ENCODE assay signal across 14 cellular contexts in genomic region chrX:42107495-42108139, GRCh38.
A peak's percentile ranks its signal among the peaks of the same experiment; 100 is the strongest.
DNase-seq lines count a peak whose midpoint lies in the region; ATAC-seq and TF ChIP-seq lines count a peak whose summit lies in the region.
"Had no signal": no experiment of that assay in that cellular context is flagged by ENCODE, and none has a peak within 500 bp of the region (broad histone marks: within the 10 kb centered on the region; RNA-seq: fewer than 3 reads in every experiment).

No MANE protein-coding gene starts in this region.

- no peak overlapping the region for H3K27ac ChIP-seq in CD8-positive, alpha-beta memory T cell (ENCODE audit: low read depth, low read length)
- H3K27ac ChIP-seq in H9 (ENCODE audit: insufficient read length, low read depth, low read length), result no peak overlapping the region
- H3K27ac ChIP-seq: A549, GM23248 had no signal

- no CpG with 5 or more reads among the region's 7 CpGs for WGBS in H9 (ENCODE audit: extremely low coverage, insufficient read length, low lambda C conversion rate)

- H2BK12ac ChIP-seq in H9 (ENCODE audit: insufficient read length, low read depth, low read length), result no peak overlapping the region

- H3K4me1 ChIP-seq in CD8-positive, alpha-beta memory T cell (ENCODE audit: insufficient read depth, low read length), result peaks cover 3% of the 10 kb centered on the region
- no peaks in the 10 kb centered on the region; the same call in 1 of the 2 replicates for H3K4me1 ChIP-seq in H9 (ENCODE audit: insufficient read depth, low read length)
- H3K4me1 ChIP-seq: A549 had no signal

- no peaks in the 10 kb centered on the region for H3K36me3 ChIP-seq in CD8-positive, alpha-beta memory T cell (ENCODE audit: insufficient read depth, low read length)

- H3K27me3 Mint-ChIP-seq in activated CD4-positive, alpha-beta T cell treated with anti-CD3 and anti-CD28 coated beads, Interleukin-2, amount 10 ng/mL, durations not matched to agents 24 days and 14 days, result no peaks in the 10 kb centered on the region
- peaks cover 0 to 10% of the 10 kb centered on the region in 2 donors for H3K27me3 Mint-ChIP-seq in CD8-positive, alpha-beta memory T cell
- no peaks in the 10 kb centered on the region for H3K27me3 Mint-ChIP-seq in H9 (ENCODE audit: low read depth)

- H3K23ac ChIP-seq in H9 (ENCODE audit: insufficient read length, low read depth, low read length), result no peak overlapping the region

- ATAC-seq in GM21529 (IDR thresholded peaks at IDR 0.05; ENCODE audit: unreplicated experiment) (peak; percentile 77), HG03469 (IDR thresholded peaks at IDR 0.05; ENCODE audit: unreplicated experiment) (peak; percentile 71)
- ATAC-seq: A549 had no signal

- H3K56ac ChIP-seq in H9 (ENCODE audit: insufficient read length, low read depth, low read length), result no peak overlapping the region

- H3K4me3 Mint-ChIP-seq in activated CD4-positive, alpha-beta T cell treated with anti-CD3 and anti-CD28 coated beads, Interleukin-2, amount 10 ng/mL, durations not matched to agents 24 days and 14 days, result no peak overlapping the region
- H3K4me3 Mint-ChIP-seq in CD8-positive, alpha-beta memory T cell, result peak overlapping the region in 1 of 7 donors; percentile 43
- H3K4me3 Mint-ChIP-seq in H9, result no peak overlapping the region
- H3K4me3 Mint-ChIP-seq: neural crest cell had no signal

- H2BK120ac ChIP-seq in H9 (ENCODE audit: low read depth, low read length, poor library complexity, severe bottlenecking), result no peak overlapping the region

- H3K9me3 ChIP-seq in CD8-positive, alpha-beta memory T cell (ENCODE audit: low read length), result no peaks in the 10 kb centered on the region
- H3K9me3 ChIP-seq in H9 (ENCODE audit: control insufficient read depth, low read depth, low read length), result no peaks in the 10 kb centered on the region
- H3K9me3 ChIP-seq: A549 had no signal

- no peaks in the 10 kb centered on the region for H3K79me2 ChIP-seq in H9 (ENCODE audit: insufficient read depth, low read length)

- H4K5ac ChIP-seq in H9 (ENCODE audit: insufficient read length, low read depth, low read length), result no peak overlapping the region

- no peak overlapping the region for H3K4ac ChIP-seq in H9 (ENCODE audit: low read depth, low read length)

- POLR2A ChIA-PET in CD8-positive, alpha-beta memory T cell (lab: Charles Lee), result no interaction called here

- H3K4me1 Mint-ChIP-seq in activated CD4-positive, alpha-beta T cell treated with anti-CD3 and anti-CD28 coated beads, Interleukin-2, amount 10 ng/mL, durations not matched to agents 24 days and 14 days, result peaks cover 20% of the 10 kb centered on the region
- peaks cover 11 to 40% (median 19%) of the 10 kb centered on the region in 3 donors for H3K4me1 Mint-ChIP-seq in CD8-positive, alpha-beta memory T cell
- peaks cover 14 to 18% of the 10 kb centered on the region in 2 experiments for H3K4me1 Mint-ChIP-seq in H9
- H3K4me1 Mint-ChIP-seq: neural crest cell had no signal

- no peaks in the 10 kb centered on the region for H3K79me1 ChIP-seq in H9 (ENCODE audit: insufficient read depth, low read depth, low read length, poor library complexity, severe bottlenecking)

- TF ChIP-seq CTCF in H9 (conservative IDR thresholded peaks at IDR 0.05), result no peak

- H3K36me3 Mint-ChIP-seq in activated CD4-positive, alpha-beta T cell treated with anti-CD3 and anti-CD28 coated beads, Interleukin-2, amount 10 ng/mL, durations not matched to agents 24 days and 14 days (ENCODE audit: low read depth), result peaks cover 4% of the 10 kb centered on the region
- peaks cover 0 to 1% (median 0%) of the 10 kb centered on the region in 3 donors for H3K36me3 Mint-ChIP-seq in CD8-positive, alpha-beta memory T cell
- H3K36me3 Mint-ChIP-seq in H9 (ENCODE audit: insufficient read depth in 1 of 3, low read depth in 3 of 3), result peaks cover 4 to 14% (median 13%) of the 10 kb centered on the region in 3 experiments

- H3K14ac ChIP-seq in H9 (ENCODE audit: insufficient read depth, low read length), result no peak overlapping the region

- peaks cover 10% of the 10 kb centered on the region for H3K9me3 Mint-ChIP-seq in activated CD4-positive, alpha-beta T cell treated with anti-CD3 and anti-CD28 coated beads, Interleukin-2, amount 10 ng/mL, durations not matched to agents 24 days and 14 days
- H3K9me3 Mint-ChIP-seq in CD8-positive, alpha-beta memory T cell, result no peaks in the 10 kb centered on the region
- H3K9me3 Mint-ChIP-seq in H9, result peaks cover 45 to 69% of the 10 kb centered on the region in 2 experiments

- no peak overlapping the region for H2AFZ ChIP-seq in H9 (ENCODE audit: low read length)
- H2AFZ ChIP-seq: GM23248 had no signal

- no peak overlapping the region for H2BK20ac ChIP-seq in H9 (ENCODE audit: low read depth, low read length, poor library complexity, severe bottlenecking)

- no peak overlapping the region for H4K8ac ChIP-seq in H9 (replicated peaks; ENCODE audit: insufficient read length, low read depth, low read length)

- no peak overlapping the region for H3T11ph ChIP-seq in H9 (ENCODE audit: low read length)

- peak; percentile 55 for DNase-seq in activated CD4-positive, alpha-beta T cell treated with anti-CD3 and anti-CD28 coated beads, Interleukin-2, amount 10 ng/mL, durations not matched to agents 24 days and 14 days
- no peak for DNase-seq in activated CD4-positive, alpha-beta T cell treated with anti-CD3 and anti-CD28 coated beads, Interleukin-2, amount 50 U/mL, for 1 hour
- peak; percentile 6 to 26 for DNase-seq in stimulated activated CD4-positive, alpha-beta T cell treated with anti-CD3 and anti-CD28 coated beads, Interleukin-2, amount 100 ng/mL, for 24 hours
- no peak for DNase-seq in CD8-positive, alpha-beta memory T cell
- DNase-seq in H9 (no peak), DMS79 (lab: John Stamatoyannopoulos, UW) (no peak)
- DNase-seq: foreskin melanocyte, GM23248, kidney, NCI-H2171 had no signal

- H2AK5ac ChIP-seq in H9 (ENCODE audit: insufficient read length, low read length), result no peak overlapping the region

- H3K27me3 ChIP-seq in CD8-positive, alpha-beta memory T cell (ENCODE audit: insufficient read depth, low read length, poor library complexity, severe bottlenecking), result no peaks in the 10 kb centered on the region
- no peaks in the 10 kb centered on the region for H3K27me3 ChIP-seq in H9 (ENCODE audit: insufficient read depth, low read length)

- H3K4me3 ChIP-seq in CD8-positive, alpha-beta memory T cell (ENCODE audit: low read length), result no peak overlapping the region
- H3K4me3 ChIP-seq: A549, GM23248 had no signal

- CTCF ChIA-PET in CD8-positive, alpha-beta memory T cell (lab: Charles Lee), result no interaction called here

- no peak overlapping the region for H2BK15ac ChIP-seq in H9 (ENCODE audit: low read depth, low read length)

- no peak overlapping the region for H2BK5ac ChIP-seq in H9 (ENCODE audit: insufficient read length, low read length)

- intact Hi-C loops in activated CD4-positive, alpha-beta T cell treated with anti-CD3 and anti-CD28 coated beads, Interleukin-2, amount 10 ng/mL, durations not matched to agents 24 days and 14 days (cut with micrococcal nuclease), result loop anchor here (1.0 to 5.0 kb wide), 4 partner anchors 17 to 200 kb away; partner anchors contain the start of gene CASK

- H3K27ac Mint-ChIP-seq in activated CD4-positive, alpha-beta T cell treated with anti-CD3 and anti-CD28 coated beads, Interleukin-2, amount 10 ng/mL, durations not matched to agents 24 days and 14 days, result peak overlapping the region; percentile 67
- peak overlapping the region in 1 of 8 donors; percentile 27 for H3K27ac Mint-ChIP-seq in CD8-positive, alpha-beta memory T cell
- H3K27ac Mint-ChIP-seq in H9, result no peak overlapping the region

- H3K18ac ChIP-seq in H9 (ENCODE audit: insufficient read length, low read depth, low read length), result no peak overlapping the region

- no peak overlapping the region for H3K9ac ChIP-seq in H9 (ENCODE audit: extremely low read depth, insufficient read length, low read length)
- H3K9ac ChIP-seq: GM23248 had no signal

- no peak overlapping the region for H4K91ac ChIP-seq in H9 (ENCODE audit: insufficient read length, low read depth, low read length)

- H3K23me2 ChIP-seq in H9 (ENCODE audit: insufficient read length, low read depth, low read length, poor library complexity, severe bottlenecking), result no peaks in the 10 kb centered on the region

- H3K4me2 ChIP-seq in H9 (ENCODE audit: insufficient read depth, insufficient read length, low read length), result no peak overlapping the region
- H3K4me2 ChIP-seq: A549 had no signal

- H4K20me1 ChIP-seq in H9 (ENCODE audit: control insufficient read depth, insufficient read depth, insufficient read length), result no peaks in the 10 kb centered on the region

Comparison
In these comparisons a context has a peak if more than half of its experiments do, and no peak if none do; other contexts are left out.
1. DNase-seq: peak in activated CD4-positive, alpha-beta T cell treated with anti-CD3 and anti-CD28 coated beads, Interleukin-2, amount 10 ng/mL, durations not matched to agents 24 days and 14 days (single experiment) and stimulated activated CD4-positive, alpha-beta T cell treated with anti-CD3 and anti-CD28 coated beads, Interleukin-2, amount 100 ng/mL, for 24 hours (2 of 2); none in activated CD4-positive, alpha-beta T cell treated with anti-CD3 and anti-CD28 coated beads, Interleukin-2, amount 50 U/mL, for 1 hour (single experiment), CD8-positive, alpha-beta memory T cell (0 of 5), H9 (single experiment) and DMS79 (single experiment).